Comparison of ENCODE assay signal across 18 cellular contexts in genomic region chr2:30374380-30374779, GRCh38.
"Had no signal": no experiment of that assay in that cellular context is flagged by ENCODE, and none has a peak within 500 bp of the region (broad histone marks: within the 10 kb centered on the region; RNA-seq: fewer than 3 reads in every experiment).

No MANE protein-coding gene starts in this region.

- H3K79me2 ChIP-seq: hepatocyte had no signal

- H3K9me3 ChIP-seq: adrenal gland, spleen, vagina had no signal

- H3K36me3 ChIP-seq: adrenal gland, spleen, vagina had no signal

- H3K27ac Mint-ChIP-seq: activated naive CD4-positive, alpha-beta T cell treated with anti-CD3 and anti-CD28 coated beads for 36 hours; activated T-helper 2 cell treated with anti-CD3 and anti-CD28 coated beads, Interferon-gamma antibody, Interleukin-2, Interleukin-4, amounts not matched to agents 10 μg/mL and 5 μg/mL and 100 μg/mL, durations not matched to agents 14 hours and 24 hours and 36 hours; dendritic cell treated with granulocyte-macrophage colony-stimulating factor and Interleukin-4, amounts not matched to agents 40 ng/mL and 50 ng/mL, for 4 days; nephron; T-cell had no signal

- H3K27me3 ChIP-seq: adrenal gland, hepatocyte, spleen, vagina had no signal

- H3K4me3 Mint-ChIP-seq: activated naive CD4-positive, alpha-beta T cell treated with anti-CD3 and anti-CD28 coated beads for 36 hours; dendritic cell treated with granulocyte-macrophage colony-stimulating factor and Interleukin-4, amounts not matched to agents 40 ng/mL and 50 ng/mL, for 4 days; nephron; T-cell had no signal

- H3K27ac ChIP-seq: adrenal gland, hepatocyte, SK-N-MC, spleen had no signal

- H3K4me1 ChIP-seq: adrenal gland, spleen had no signal

- ATAC-seq: left cardiac atrium, T-cell had no signal

- DNase-seq: activated CD4-positive, CD25-positive, alpha-beta regulatory T cell; activated CD8-positive, alpha-beta memory T cell treated with anti-CD3 and anti-CD28 coated beads for 24 hours; activated naive CD4-positive, alpha-beta T cell treated with anti-CD3 and anti-CD28 coated beads for 36 hours; adrenal gland; effector memory CD4-positive, alpha-beta T cell; left cardiac atrium; spleen; stimulated activated naive CD4-positive, alpha-beta T cell treated with Interleukin-2 at 50 U/mL for 16 hours; substantia nigra; T-cell; T-helper 9 cell; trophoblast cell had no signal

- H2AFZ ChIP-seq: hepatocyte had no signal

- H3K9me3 Mint-ChIP-seq: activated naive CD4-positive, alpha-beta T cell treated with anti-CD3 and anti-CD28 coated beads for 36 hours; activated T-helper 2 cell treated with anti-CD3 and anti-CD28 coated beads, Interferon-gamma antibody, Interleukin-2, Interleukin-4, amounts not matched to agents 10 μg/mL and 5 μg/mL and 100 μg/mL, durations not matched to agents 14 hours and 24 hours and 36 hours; dendritic cell treated with granulocyte-macrophage colony-stimulating factor and Interleukin-4, amounts not matched to agents 40 ng/mL and 50 ng/mL, for 4 days; nephron; T-cell had no signal

- H3K4me3 ChIP-seq: adrenal gland, hepatocyte, SK-N-MC, spleen, vagina had no signal

- H3K27me3 Mint-ChIP-seq: T-cell had no signal

- H3K4me2 ChIP-seq: hepatocyte had no signal

- H3K36me3 Mint-ChIP-seq: T-cell had no signal

- H3K4me1 Mint-ChIP-seq: nephron had no signal
